In genomic region chr20:50892394-50892793, GRCh38 we compare ENCODE assay signal across 19 cellular contexts. TPM values are rescaled to one million over a fixed set of nuclear protein-coding genes. Genes with fewer than 3 reads are reported as not detected.
DNase-seq lines count a peak whose midpoint lies in the region; ATAC-seq and TF ChIP-seq lines count a peak whose summit lies in the region.
"Had no signal": no experiment of that assay in that cellular context is flagged by ENCODE, and none has a peak within 500 bp of the region (broad histone marks: within the 10 kb centered on the region; RNA-seq: fewer than 3 reads in every experiment).

No MANE protein-coding gene starts in this region.

- H3K27ac Mint-ChIP-seq in activated CD4-positive, alpha-beta memory T cell treated with anti-CD3 and anti-CD28 coated beads for 36 hours = peak overlapping the region; percentile 77
- H3K27ac Mint-ChIP-seq in activated CD4-positive, alpha-beta memory T cell treated with anti-CD3 and anti-CD28 coated beads, Interleukin-2, amount 10 ng/mL, durations not matched to agents 7 days and 5 days = no peak overlapping the region
- peak overlapping the region in 6 of 8 donors; percentile 11 to 91 (median 64) for H3K27ac Mint-ChIP-seq in CD8-positive, alpha-beta memory T cell
- H3K27ac Mint-ChIP-seq in activated B cell treated with CpG ODN at 0.5 μM for 24 hours (peak overlapping the region; percentile 61), natural killer cell (peak overlapping the region; percentile 2 to 72)

- H3K4me3 ChIP-seq in CD8-positive, alpha-beta memory T cell (ENCODE audit: low read length) = no peak overlapping the region
- H3K4me3 ChIP-seq: A549, BLaER1, dorsolateral prefrontal cortex, suprapubic skin had no signal

- no peaks in the 10 kb centered on the region for H3K9me3 ChIP-seq in CD8-positive, alpha-beta memory T cell (ENCODE audit: low read length)
- H3K9me3 ChIP-seq: A549, BLaER1, suprapubic skin had no signal

- CTCF ChIA-PET in activated CD4-positive, alpha-beta memory T cell treated with anti-CD3 and anti-CD28 coated beads for 36 hours (lab: Charles Lee) = interaction anchor here (0.8 to 0.9 kb wide), 2 partner anchors 74 to 98 kb away, joined by 3 to 5 read pairs; partner anchors contain the start of gene BCAS4
- CTCF ChIA-PET in activated CD4-positive, alpha-beta memory T cell treated with anti-CD3 and anti-CD28 coated beads, Interleukin-2, amount 10 ng/mL, durations not matched to agents 7 days and 5 days (lab: Charles Lee) = no interaction called here
- CTCF ChIA-PET in CD8-positive, alpha-beta memory T cell (lab: Charles Lee) = interaction anchor here (2.2 kb wide), 1 partner anchor 98 kb away, joined by 7 read pairs; the partner anchor contains the start of gene BCAS4
- CTCF ChIA-PET in activated B cell treated with CpG ODN at 0.5 μM for 24 hours (lab: Charles Lee) = interaction anchor here (0.7 to 0.9 kb wide), 2 partner anchors 37 to 98 kb away, joined by 3 to 4 read pairs; partner anchors contain the start of gene BCAS4

- peak; percentile 22 for DNase-seq in activated CD4-positive, alpha-beta memory T cell treated with anti-CD3 and anti-CD28 coated beads for 36 hours
- no peak for DNase-seq in activated CD4-positive, alpha-beta memory T cell treated with anti-CD3 and anti-CD28 coated beads, Interleukin-2, amount 10 ng/mL, durations not matched to agents 7 days and 5 days
- no peak for DNase-seq in CD8-positive, alpha-beta memory T cell
- DNase-seq in activated B cell treated with CpG ODN at 0.5 μM for 24 hours (no peak), natural killer cell (no peak), SKM-1 treated with dmso at 0.1 percent for 144 hours (lab: John Stamatoyannopoulos, UW; ENCODE audit: unreplicated experiment) (no peak)
- DNase-seq: activated CD4-positive, alpha-beta T cell treated with anti-CD3 and anti-CD28 coated beads, Interleukin-2, amount 50 U/mL, for 1 hour; anterior cingulate cortex; central memory CD4-positive, alpha-beta T cell; dorsolateral prefrontal cortex; GOT3; immature natural killer cell; NCI-H2171; retina had no signal

- H3K36me3 ChIP-seq in CD8-positive, alpha-beta memory T cell (ENCODE audit: insufficient read depth, low read length) = peaks cover 62% of the 10 kb centered on the region

- intact Hi-C loops in activated CD4-positive, alpha-beta memory T cell treated with anti-CD3 and anti-CD28 coated beads for 36 hours (cut with micrococcal nuclease) = loop anchor here (1.0 to 5.0 kb wide), 2 partner anchors 22 to 35 kb away; no protein-coding TSS in a partner anchor
- intact Hi-C loops in activated B cell treated with CpG ODN at 0.5 μM for 24 hours (cut with micrococcal nuclease) (loop anchor here (5.0 kb wide), 1 partner anchor 35 kb away; no protein-coding TSS in a partner anchor), natural killer cell (cut with micrococcal nuclease) (no loop called here)

- no peaks in the 10 kb centered on the region for H3K27me3 ChIP-seq in CD8-positive, alpha-beta memory T cell (ENCODE audit: insufficient read depth, low read length, poor library complexity, severe bottlenecking)
- H3K27me3 ChIP-seq: BLaER1, dorsolateral prefrontal cortex, suprapubic skin had no signal

- no peaks in the 10 kb centered on the region for H3K9me3 Mint-ChIP-seq in activated CD4-positive, alpha-beta memory T cell treated with anti-CD3 and anti-CD28 coated beads for 36 hours
- H3K9me3 Mint-ChIP-seq in activated CD4-positive, alpha-beta memory T cell treated with anti-CD3 and anti-CD28 coated beads, Interleukin-2, amount 10 ng/mL, durations not matched to agents 7 days and 5 days = no peaks in the 10 kb centered on the region
- no peaks in the 10 kb centered on the region for H3K9me3 Mint-ChIP-seq in CD8-positive, alpha-beta memory T cell
- H3K9me3 Mint-ChIP-seq in activated B cell treated with CpG ODN at 0.5 μM for 24 hours = no peaks in the 10 kb centered on the region
- no peaks in the 10 kb centered on the region for H3K9me3 Mint-ChIP-seq in natural killer cell
- H3K9me3 Mint-ChIP-seq: immature natural killer cell had no signal

- H3K4me1 ChIP-seq in CD8-positive, alpha-beta memory T cell (ENCODE audit: insufficient read depth, low read length) = no peaks in the 10 kb centered on the region
- H3K4me1 ChIP-seq: suprapubic skin had no signal

- POLR2A ChIA-PET in activated CD4-positive, alpha-beta memory T cell treated with anti-CD3 and anti-CD28 coated beads for 36 hours (lab: Charles Lee) = no interaction called here
- POLR2A ChIA-PET in activated CD4-positive, alpha-beta memory T cell treated with anti-CD3 and anti-CD28 coated beads, Interleukin-2, amount 10 ng/mL, durations not matched to agents 7 days and 5 days (lab: Charles Lee) = interaction anchor here (0.6 kb wide), 1 partner anchor 39 kb away, joined by 3 read pairs; the partner anchor contains the start of gene ADNP
- POLR2A ChIA-PET in CD8-positive, alpha-beta memory T cell (lab: Charles Lee) = no interaction called here
- POLR2A ChIA-PET in activated B cell treated with CpG ODN at 0.5 μM for 24 hours (lab: Charles Lee) = interaction anchor here (1.3 to 2.2 kb wide), 2 partner anchors 46 to 98 kb away, joined by 3 to 6 read pairs; partner anchors contain the start of gene BCAS4

- H3K4me1 Mint-ChIP-seq in activated CD4-positive, alpha-beta memory T cell treated with anti-CD3 and anti-CD28 coated beads for 36 hours (ENCODE audit: low read depth) = peaks cover 30% of the 10 kb centered on the region
- H3K4me1 Mint-ChIP-seq in activated CD4-positive, alpha-beta memory T cell treated with anti-CD3 and anti-CD28 coated beads, Interleukin-2, amount 10 ng/mL, durations not matched to agents 7 days and 5 days = peaks cover 12% of the 10 kb centered on the region
- peaks cover 5 to 34% (median 6%) of the 10 kb centered on the region in 3 donors for H3K4me1 Mint-ChIP-seq in CD8-positive, alpha-beta memory T cell
- peaks cover 17% of the 10 kb centered on the region for H3K4me1 Mint-ChIP-seq in activated B cell treated with CpG ODN at 0.5 μM for 24 hours
- H3K4me1 Mint-ChIP-seq in natural killer cell = peaks cover 28 to 31% of the 10 kb centered on the region in 2 donors

- ATAC-seq in activated B cell treated with CpG ODN at 0.5 μM for 24 hours (ENCODE audit: low read depth) (peak; percentile 52), natural killer cell (no peak), HG02973 (IDR thresholded peaks at IDR 0.05; ENCODE audit: unreplicated experiment) (no peak), HG03354 (IDR thresholded peaks at IDR 0.05; ENCODE audit: poor library complexity, severe bottlenecking, unreplicated experiment) (no peak)
- ATAC-seq: A549 had no signal

- no peak overlapping the region for H3K4me3 Mint-ChIP-seq in activated CD4-positive, alpha-beta memory T cell treated with anti-CD3 and anti-CD28 coated beads for 36 hours
- H3K4me3 Mint-ChIP-seq in activated CD4-positive, alpha-beta memory T cell treated with anti-CD3 and anti-CD28 coated beads, Interleukin-2, amount 10 ng/mL, durations not matched to agents 7 days and 5 days = no peak overlapping the region
- H3K4me3 Mint-ChIP-seq in CD8-positive, alpha-beta memory T cell = no peak overlapping the region
- H3K4me3 Mint-ChIP-seq in activated B cell treated with CpG ODN at 0.5 μM for 24 hours (no peak overlapping the region), natural killer cell (no peak overlapping the region)
- H3K4me3 Mint-ChIP-seq: immature natural killer cell had no signal

- no peaks in the 10 kb centered on the region for H3K27me3 Mint-ChIP-seq in activated CD4-positive, alpha-beta memory T cell treated with anti-CD3 and anti-CD28 coated beads for 36 hours
- no peaks in the 10 kb centered on the region for H3K27me3 Mint-ChIP-seq in activated CD4-positive, alpha-beta memory T cell treated with anti-CD3 and anti-CD28 coated beads, Interleukin-2, amount 10 ng/mL, durations not matched to agents 7 days and 5 days
- H3K27me3 Mint-ChIP-seq in CD8-positive, alpha-beta memory T cell = no peaks in the 10 kb centered on the region
- H3K27me3 Mint-ChIP-seq in activated B cell treated with CpG ODN at 0.5 μM for 24 hours (no peaks in the 10 kb centered on the region), natural killer cell (ENCODE audit: low read depth in 2 of 2) (no peaks in the 10 kb centered on the region)

- TF ChIP-seq CTCF in activated B cell treated with CpG ODN at 0.5 μM for 24 hours (IDR thresholded peaks at IDR 0.05) (no peak), natural killer cell (IDR thresholded peaks at IDR 0.05) (no peak)

- H3K36me3 Mint-ChIP-seq in activated CD4-positive, alpha-beta memory T cell treated with anti-CD3 and anti-CD28 coated beads for 36 hours = peaks cover 52% of the 10 kb centered on the region
- H3K36me3 Mint-ChIP-seq in activated CD4-positive, alpha-beta memory T cell treated with anti-CD3 and anti-CD28 coated beads, Interleukin-2, amount 10 ng/mL, durations not matched to agents 7 days and 5 days (ENCODE audit: low read depth) = peaks cover 57% of the 10 kb centered on the region
- H3K36me3 Mint-ChIP-seq in CD8-positive, alpha-beta memory T cell = peaks cover 6 to 83% (median 20%) of the 10 kb centered on the region in 3 donors
- H3K36me3 Mint-ChIP-seq in activated B cell treated with CpG ODN at 0.5 μM for 24 hours (ENCODE audit: low read depth) (peaks cover 83% of the 10 kb centered on the region), natural killer cell (peaks cover 15% of the 10 kb centered on the region)

- H3K27ac ChIP-seq in CD8-positive, alpha-beta memory T cell (ENCODE audit: low read depth, low read length) = no peak overlapping the region
- H3K27ac ChIP-seq: A549, BLaER1, suprapubic skin had no signal

RNA-seq across cellular contexts. Expression of gene ADNP, which starts 38.8 kb away (rescaled TPM):
- 10 to 100 TPM; 53.7 to 54.7 TPM for total RNA-seq in activated CD4-positive, alpha-beta memory T cell treated with anti-CD3 and anti-CD28 coated beads for 36 hours
- 10 to 100 TPM; 58.8 to 63.3 TPM for total RNA-seq in activated CD4-positive, alpha-beta memory T cell treated with anti-CD3 and anti-CD28 coated beads, Interleukin-2, amount 10 ng/mL, durations not matched to agents 7 days and 5 days
- total RNA-seq in CD8-positive, alpha-beta memory T cell = 10 to 100 TPM; 78.1 to 78.6 TPM
- polyA plus RNA-seq in CD8-positive, alpha-beta memory T cell = 11.9 TPM
- total RNA-seq in activated B cell treated with CpG ODN at 0.5 μM for 24 hours = 89.4 and 99.3 TPM in 2 replicates
- total RNA-seq in natural killer cell = 10 to 100 TPM; 56.8 to 75.8 (median 66.8) TPM

Comparison
In these comparisons a context has a peak if more than half of its experiments do, and no peak if none do; other contexts are left out.
1. POLR2A ChIA-PET loops: an anchor here in activated CD4-positive, alpha-beta memory T cell treated with anti-CD3 and anti-CD28 coated beads, Interleukin-2, amount 10 ng/mL, durations not matched to agents 7 days and 5 days (0.6 kb wide) and activated B cell treated with CpG ODN at 0.5 μM for 24 hours (1.3 to 2.2 kb wide); none called in activated CD4-positive, alpha-beta memory T cell treated with anti-CD3 and anti-CD28 coated beads for 36 hours and CD8-positive, alpha-beta memory T cell.